Comparison of ENCODE assay signal across 1 cellular context in the genomic region with DNA sequence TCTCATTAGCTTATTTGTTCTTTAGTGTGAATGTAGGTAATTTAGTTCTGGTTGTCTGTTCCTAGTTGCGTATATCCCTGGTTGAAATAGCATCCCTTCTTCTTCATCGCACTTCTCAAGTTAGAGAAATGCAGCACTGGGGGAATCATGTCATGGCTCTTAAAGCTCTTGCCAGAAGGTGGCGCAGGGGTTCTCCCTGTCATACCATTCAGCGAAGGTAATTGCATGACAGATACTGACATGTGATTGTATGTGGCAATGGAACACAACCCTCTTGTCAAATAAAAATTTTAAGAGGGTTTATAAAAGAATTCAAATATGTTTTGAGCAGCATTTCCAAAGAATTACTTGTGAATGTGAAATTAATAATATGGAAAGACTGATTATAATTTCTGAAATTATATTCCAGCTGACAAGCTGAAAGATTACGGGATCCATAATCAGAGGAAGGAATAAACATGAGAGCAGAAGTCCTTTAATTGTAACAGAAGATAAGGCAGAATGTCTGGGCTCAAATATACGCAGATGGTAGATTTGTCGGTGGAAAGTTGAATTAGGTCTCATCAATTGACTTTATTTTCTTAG.
TF ChIP-seq lines count a peak whose summit lies in the region.

No MANE protein-coding gene starts in this region.

TF ChIP-seq in SK-N-SH, 30 proteins besides CTCF, POLR2A, EP300 and RAD21 (continued from another document):
- peak; percentile 69; the same call in 1 of the 2 replicates for TF ChIP-seq MXI1 (IDR thresholded peaks at IDR 0.05; ENCODE audit: low read depth, low read length)
- 0 out of 2 replicates have a peak, but pooled peaks have one; percentile 9 for TF ChIP-seq RCOR1 (IDR thresholded peaks at IDR 0.05; ENCODE audit: low read length)
